In the genomic region with DNA sequence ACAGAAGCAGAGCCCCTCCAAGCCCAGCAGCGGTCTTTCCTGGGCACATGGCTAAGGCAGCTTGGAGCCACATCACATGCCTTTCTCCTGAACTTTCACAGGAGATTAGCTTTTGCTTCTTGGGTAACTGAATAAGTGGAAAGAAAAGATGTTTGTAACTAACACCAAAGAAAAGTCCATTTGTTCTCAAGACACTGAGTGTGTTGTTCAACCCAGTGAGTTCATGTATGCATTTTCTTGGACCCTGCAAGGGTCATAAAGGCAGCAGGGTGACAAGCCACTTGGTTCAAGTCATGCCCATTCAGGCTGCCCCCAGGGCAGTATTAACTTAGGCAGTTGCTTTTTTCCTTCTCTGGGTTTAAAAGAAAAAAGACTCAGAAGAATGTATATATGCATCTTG, we compare ENCODE assay signal across 1 cellular context.
TF ChIP-seq lines count a peak whose summit lies in the region.

No MANE protein-coding gene starts in this region.

TF ChIP-seq in IMR-90, 13 proteins besides CTCF, POLR2A, EP300 and RAD21 (continued from another document):
- TF ChIP-seq, protein P1, sequence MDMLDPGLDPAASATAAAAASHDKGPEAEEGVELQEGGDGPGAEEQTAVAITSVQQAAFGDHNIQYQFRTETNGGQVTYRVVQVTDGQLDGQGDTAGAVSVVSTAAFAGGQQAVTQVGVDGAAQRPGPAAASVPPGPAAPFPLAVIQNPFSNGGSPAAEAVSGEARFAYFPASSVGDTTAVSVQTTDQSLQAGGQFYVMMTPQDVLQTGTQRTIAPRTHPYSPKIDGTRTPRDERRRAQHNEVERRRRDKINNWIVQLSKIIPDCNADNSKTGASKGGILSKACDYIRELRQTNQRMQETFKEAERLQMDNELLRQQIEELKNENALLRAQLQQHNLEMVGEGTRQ (IDR thresholded peaks at IDR 0.05; ENCODE audit: low read depth, low read length): no peak
- TF ChIP-seq SMC3 (IDR thresholded peaks at IDR 0.05; ENCODE audit: low read depth, low read length): no peak
